Comparison of ENCODE assay signal across 25 cellular contexts in the genomic region with DNA sequence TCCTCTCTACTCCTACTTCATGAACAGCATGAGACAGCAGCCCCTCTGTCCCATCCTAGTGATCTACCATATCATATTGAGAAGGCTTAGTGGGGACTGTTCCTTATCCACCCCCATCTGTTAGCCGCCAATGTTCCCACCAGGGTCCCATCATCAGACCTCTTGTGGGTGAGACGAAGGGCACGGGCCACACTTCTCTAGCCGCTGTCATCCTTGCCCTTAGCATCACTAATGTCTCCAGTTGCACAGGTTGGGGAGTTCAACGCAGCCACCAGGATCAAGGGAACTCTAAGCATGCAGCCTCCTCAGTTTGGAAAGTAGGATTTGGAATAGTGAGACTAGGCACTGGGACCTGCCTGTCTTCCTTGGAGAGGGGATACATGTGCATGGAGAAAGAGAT. TPM values are rescaled to one million over a fixed set of nuclear protein-coding genes. Genes with fewer than 3 reads are reported as not detected.
DNase-seq lines count a peak whose midpoint lies in the region; ATAC-seq and TF ChIP-seq lines count a peak whose summit lies in the region.
"Had no signal": no experiment of that assay in that cellular context is flagged by ENCODE, and none has a peak within 500 bp of the region (broad histone marks: within the 10 kb centered on the region; RNA-seq: fewer than 3 reads in every experiment).

No MANE protein-coding gene starts in this region.

- intact Hi-C loops in heart right ventricle (cut with DNase I) = loop anchor here in 3 of 10 donors (5.0 kb wide), 2 partner anchors 33 to 38 kb away; partner anchors contain the start of gene DDX20 (in 1 of the 3)
- intact Hi-C loops in cardiac septum (cut with DNase I) = no loop called here
- intact Hi-C loops in stomach (cut with DNase I; ENCODE audit: low total_unique reads) = loop anchor here (10.0 kb wide), 1 partner anchor 46 kb away; no protein-coding TSS in a partner anchor
- intact Hi-C loops in upper lobe of right lung (cut with DNase I) = no loop called here

- H3K27ac Mint-ChIP-seq in memory B cell = peak overlapping the region; percentile 52
- H3K27ac Mint-ChIP-seq: activated CD4-positive, alpha-beta T cell treated with anti-CD3 and anti-CD28 coated beads for 36 hours; activated naive CD8-positive, alpha-beta T cell treated with anti-CD3 and anti-CD28 coated beads for 36 hours; GM23338 had no signal

- H3K27me3 ChIP-seq in heart right ventricle = no peaks in the 10 kb centered on the region
- H3K27me3 ChIP-seq in SJCRH30 = no peaks in the 10 kb centered on the region
- no peaks in the 10 kb centered on the region for H3K27me3 ChIP-seq in stomach smooth muscle (ENCODE audit: control insufficient read depth in 1 of 2, insufficient read depth in 2 of 2, low read length in 2 of 2)
- H3K27me3 ChIP-seq in stomach = no peaks in the 10 kb centered on the region
- no peaks in the 10 kb centered on the region for H3K27me3 ChIP-seq in upper lobe of right lung
- H3K27me3 ChIP-seq: cardiac muscle cell, vagina had no signal

- 97% methylated on average over 5 of the region's 5 CpGs for WGBS in heart right ventricle, 2 donors
- WGBS in stomach, 5 donors = 95 to 100% (median 97%) methylated on average over 5 of the region's 5 CpGs

- DNase-seq in heart right ventricle (no peak), cardiac septum (ENCODE audit: low spot score) (no peak), SJCRH30 (peak; percentile 61 to 83), memory B cell (ENCODE audit: low spot score in 2 of 2) (no peak), stomach (no peak), upper lobe of right lung (no peak)
- DNase-seq: activated CD4-positive, alpha-beta T cell treated with anti-CD3 and anti-CD28 coated beads for 36 hours; activated naive CD8-positive, alpha-beta T cell treated with anti-CD3 and anti-CD28 coated beads for 36 hours; aorta; C1 segment of cervical spinal cord; Calu3; effector memory CD4-positive, alpha-beta T cell; Karpas-422; NCI-H1436; NCI-H2081 treated with DMSO at 0.1 percent for 48 hours; NCI-H446; occipital lobe; small intestine had no signal

- H3K9me3 Mint-ChIP-seq in memory B cell = no peaks in the 10 kb centered on the region
- H3K9me3 Mint-ChIP-seq: activated naive CD8-positive, alpha-beta T cell treated with anti-CD3 and anti-CD28 coated beads for 36 hours; GM23338 had no signal

- no peak for ATAC-seq in heart right ventricle
- ATAC-seq in memory B cell (ENCODE audit: low read depth) = no peak
- no peak for ATAC-seq in HG03135 (IDR thresholded peaks at IDR 0.05; ENCODE audit: unreplicated experiment)
- no peak for ATAC-seq in upper lobe of right lung
- ATAC-seq: activated CD4-positive, alpha-beta T cell treated with anti-CD3 and anti-CD28 coated beads for 36 hours; SK-N-SH treated with all-trans-retinoic acid at 6 μM for 48 hours had no signal

- no peak overlapping the region for H3K4me3 ChIP-seq in heart right ventricle
- H3K4me3 ChIP-seq in SJCRH30 = no peak overlapping the region
- H3K4me3 ChIP-seq in stomach smooth muscle (ENCODE audit: low read length in 2 of 2) = no peak overlapping the region
- no peak overlapping the region for H3K4me3 ChIP-seq in stomach
- H3K4me3 ChIP-seq in upper lobe of right lung = no peak overlapping the region
- H3K4me3 ChIP-seq: cardiac muscle cell, coronary artery, GM23338, vagina had no signal

- H3K36me3 ChIP-seq in heart right ventricle (peaks cover 0 to 20% (median 0%) of the 10 kb centered on the region in 9 donors), SJCRH30 (0 out of 2 replicates have a peak, but pooled peaks cover 6% of the 10 kb centered on the region), stomach smooth muscle (ENCODE audit: control insufficient read depth in 2 of 2, insufficient read depth in 2 of 2, low read length in 2 of 2) (peaks cover 3 to 5% of the 10 kb centered on the region in 2 donors), stomach (peaks cover 0 to 17% (median 5%) of the 10 kb centered on the region in 4 donors), upper lobe of right lung (peaks cover 4% of the 10 kb centered on the region)
- H3K36me3 ChIP-seq: cardiac muscle cell, vagina had no signal

- peaks cover 25% of the 10 kb centered on the region for H3K4me1 Mint-ChIP-seq in memory B cell

- no peak overlapping the region for H3K9ac ChIP-seq in stomach smooth muscle (ENCODE audit: low read length in 2 of 2)

- peaks cover 4% of the 10 kb centered on the region for H3K36me3 Mint-ChIP-seq in memory B cell

- H3K4me3 Mint-ChIP-seq in memory B cell = no peak overlapping the region
- H3K4me3 Mint-ChIP-seq: activated CD4-positive, alpha-beta T cell treated with anti-CD3 and anti-CD28 coated beads for 36 hours; activated naive CD8-positive, alpha-beta T cell treated with anti-CD3 and anti-CD28 coated beads for 36 hours; GM23338 had no signal

- TF ChIP-seq POLR2A in stomach (IDR thresholded peaks at IDR 0.05) = no peak

- H3K27ac ChIP-seq in heart right ventricle (peak overlapping the region in 9 of 10 donors; percentile 46 to 94 (median 84)), SJCRH30 (peak overlapping the region; percentile 92), stomach smooth muscle (ENCODE audit: low read length) (peak overlapping the region; percentile 31), stomach (peak overlapping the region in 2 of 5 donors; percentile 1 to 11), upper lobe of right lung (no peak overlapping the region)
- H3K27ac ChIP-seq: cardiac muscle cell, vagina had no signal

- peaks cover 24 to 56% (median 49%) of the 10 kb centered on the region in 9 donors for H3K4me1 ChIP-seq in heart right ventricle
- H3K4me1 ChIP-seq in SJCRH30 = peaks cover 38% of the 10 kb centered on the region
- peaks cover 24% of the 10 kb centered on the region for H3K4me1 ChIP-seq in stomach smooth muscle (ENCODE audit: control insufficient read depth, insufficient read depth, low read length)
- peaks cover 7 to 53% (median 36%) of the 10 kb centered on the region in 4 donors for H3K4me1 ChIP-seq in stomach
- H3K4me1 ChIP-seq in upper lobe of right lung = peaks cover 33% of the 10 kb centered on the region

- no peak for TF ChIP-seq EP300 in stomach (IDR thresholded peaks at IDR 0.05)

- H3K9me3 ChIP-seq in heart right ventricle (no peaks in the 10 kb centered on the region), SJCRH30 (replicated peaks) (no peaks in the 10 kb centered on the region), stomach smooth muscle (ENCODE audit: control insufficient read depth in 2 of 2, low read length in 2 of 2) (no peaks in the 10 kb centered on the region), stomach (no peaks in the 10 kb centered on the region), upper lobe of right lung (no peaks in the 10 kb centered on the region)
- H3K9me3 ChIP-seq: vagina had no signal

- TF ChIP-seq CTCF in heart right ventricle (IDR thresholded peaks at IDR 0.05) (no peak), stomach (IDR thresholded peaks at IDR 0.05) (no peak), upper lobe of right lung (IDR thresholded peaks at IDR 0.05) (no peak)

- H3K27me3 Mint-ChIP-seq in memory B cell = no peaks in the 10 kb centered on the region
- H3K27me3 Mint-ChIP-seq: activated CD4-positive, alpha-beta T cell treated with anti-CD3 and anti-CD28 coated beads for 36 hours; activated naive CD8-positive, alpha-beta T cell treated with anti-CD3 and anti-CD28 coated beads for 36 hours had no signal

RNA-seq across cellular contexts. Expression of gene INKA2, which starts 20.1 kb away (rescaled TPM):
- total RNA-seq in heart right ventricle = 10 to 100 TPM in 9 of 10 donors, 1 to 10 TPM in 1; 8.7 to 34.6 (median 14.8) TPM
- 1 to 10 TPM; 6.8 to 9.9 TPM for polyA plus RNA-seq in heart right ventricle
- 13.7 TPM for total RNA-seq in cardiac septum
- 21.3 and 22.1 TPM in 2 replicates for total RNA-seq in SJCRH30 (2014; rRNA removed; shearing (Covaris generic))
- total RNA-seq in stomach = 1 to 10 TPM; 1.0 to 4.7 (median 3.2) TPM
- polyA plus RNA-seq in stomach = 1 to 10 TPM; 1.7 to 6.1 (median 2.1) TPM
- total RNA-seq in upper lobe of right lung = 13.3 TPM
- total RNA-seq: Calu3 had no signal

RNA-seq across cellular contexts. Expression of gene DDX20, which starts 36.6 kb away (rescaled TPM):
- total RNA-seq in heart right ventricle (1 to 10 TPM; 5.0 to 10.0 (median 6.5) TPM), cardiac septum (7.6 TPM), stomach (10 to 100 TPM in 4 of 5 donors, under 1 TPM in 1; 0.58 to 55.6 (median 17.2) TPM), upper lobe of right lung (10.9 TPM)
- polyA plus RNA-seq in heart right ventricle (1 to 10 TPM; 4.0 to 4.1 TPM), stomach (1 to 10 TPM; 3.3 to 4.9 (median 3.7) TPM)
- total RNA-seq in SJCRH30 (2014; rRNA removed; shearing (Covaris generic)) = 28.3 and 32.5 TPM in 2 replicates

Comparison
In these comparisons a context has a peak if more than half of its experiments do, and no peak if none do; other contexts are left out.
1. DNase-seq: peak in SJCRH30 (2 of 2); none in heart right ventricle (0 of 2), cardiac septum (single experiment), memory B cell (0 of 2), stomach (single experiment) and upper lobe of right lung (single experiment).